ENCODE assay signal across 1 cellular context in the genomic region with DNA sequence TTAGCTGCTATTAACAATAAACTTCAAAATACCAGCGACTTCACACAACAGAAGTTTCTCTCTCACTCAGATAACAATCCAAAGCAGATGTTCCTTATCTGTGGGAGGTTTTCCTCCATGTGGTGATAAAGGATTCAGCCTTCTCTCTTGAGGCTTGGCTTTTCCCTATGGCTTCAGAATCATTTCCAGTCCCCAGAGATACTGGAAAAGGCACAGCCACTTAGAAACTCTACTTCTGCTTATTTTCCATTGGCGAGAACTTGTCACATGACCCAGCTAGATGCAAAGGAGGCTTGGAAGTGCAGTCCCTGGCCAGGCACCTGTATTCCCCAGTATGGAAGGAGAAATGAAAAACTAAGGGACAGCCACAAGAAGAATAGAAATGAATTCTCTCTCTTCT.
A peak's percentile ranks its signal among the peaks of the same experiment; 100 is the strongest.
TF ChIP-seq lines count a peak whose summit lies in the region.

No MANE protein-coding gene starts in this region.

TF ChIP-seq in SK-N-SH, 30 proteins besides CTCF, POLR2A, EP300 and RAD21 (continued from another document):
- TF ChIP-seq TAF1 (IDR thresholded peaks at IDR 0.05; ENCODE audit: borderline replicate concordance, low read depth, low read length) (no peak), CHD2 (IDR thresholded peaks at IDR 0.05; ENCODE audit: low read length, partially characterized antibody) (no peak), GATA2 (CRISPR knock-in tag; IDR thresholded peaks at IDR 0.05) (no peak), POLR2AphosphoS5 (IDR thresholded peaks at IDR 0.05; ENCODE audit: low read depth, low read length) (no peak), USF1 (IDR thresholded peaks at IDR 0.05; ENCODE audit: borderline replicate concordance, low read depth) (peak; percentile 69; the same call in 1 of the 2 replicates)
